In genomic region chr11:69074375-69074774, GRCh38 we compare ENCODE assay signal across 19 cellular contexts. TPM values are rescaled to one million over a fixed set of nuclear protein-coding genes. Genes with fewer than 3 reads are reported as not detected.
DNase-seq lines count a peak whose midpoint lies in the region; ATAC-seq and TF ChIP-seq lines count a peak whose summit lies in the region.
"Had no signal": no experiment of that assay in that cellular context is flagged by ENCODE, and none has a peak within 500 bp of the region (broad histone marks: within the 10 kb centered on the region; RNA-seq: fewer than 3 reads in every experiment).

No MANE protein-coding gene starts in this region.

- H2BK120ac ChIP-seq in neuronal stem cell (ENCODE audit: low read depth, low read length), result no peak overlapping the region

- H3K23ac ChIP-seq in neuronal stem cell (ENCODE audit: low read depth, low read length, poor library complexity), result no peak overlapping the region

- H3K18ac ChIP-seq in neuronal stem cell (ENCODE audit: low read length), result no peak overlapping the region

- H2AK5ac ChIP-seq in neuronal stem cell (ENCODE audit: low read depth, low read length), result no peak overlapping the region

- TF ChIP-seq CTCF in right atrium auricular region (IDR thresholded peaks at IDR 0.05), result no peak
- no peak for TF ChIP-seq CTCF in sigmoid colon (IDR thresholded peaks at IDR 0.05)

- H3K27me3 ChIP-seq in right atrium auricular region (no peaks in the 10 kb centered on the region), esophagus (ENCODE audit: control insufficient read depth in 1 of 2, insufficient read depth in 2 of 2, low read length in 2 of 2) (no peaks in the 10 kb centered on the region), sigmoid colon (no peaks in the 10 kb centered on the region), neuronal stem cell (ENCODE audit: control insufficient read depth in 3 of 3, insufficient read depth in 3 of 3, low read depth in 1 of 3, low read length in 3 of 3) (no peaks in the 10 kb centered on the region)
- H3K27me3 ChIP-seq: BLaER1 treated with 17β-estradiol and CSF1 and Interleukin-3, amounts not matched to agents 10 nM and 100 nM had no signal

- no peak overlapping the region for H4K8ac ChIP-seq in neuronal stem cell (ENCODE audit: low read depth, low read length)

- no peak for ATAC-seq in left ventricle myocardium superior
- ATAC-seq: A549 had no signal

- TF ChIP-seq EP300 in sigmoid colon (IDR thresholded peaks at IDR 0.05), result no peak

- H3K4me2 ChIP-seq in neuronal stem cell (ENCODE audit: insufficient read depth, low read length, poor library complexity, severe bottlenecking), result no peak overlapping the region
- H3K4me2 ChIP-seq: A549 had no signal

- no peak overlapping the region for H2AFZ ChIP-seq in neuronal stem cell (ENCODE audit: low read length)

- H3K4me1 ChIP-seq in right atrium auricular region (peaks cover 0 to 9% of the 10 kb centered on the region in 2 donors), esophagus (ENCODE audit: control insufficient read depth in 2 of 2, insufficient read depth in 2 of 2, low read length in 1 of 2) (no peaks in the 10 kb centered on the region), sigmoid colon (peaks cover 0 to 25% (median 21%) of the 10 kb centered on the region in 4 donors), neuronal stem cell (ENCODE audit: control insufficient read depth in 2 of 2, insufficient read depth in 1 of 2, low read depth in 1 of 2, low read length in 2 of 2) (no peaks in the 10 kb centered on the region)
- H3K4me1 ChIP-seq: Caco-2 had no signal

- H2BK5ac ChIP-seq in neuronal stem cell (ENCODE audit: low read length), result no peak overlapping the region

- H2BK12ac ChIP-seq in neuronal stem cell (ENCODE audit: low read length), result no peak overlapping the region

- peaks cover 2% of the 10 kb centered on the region for H3K79me1 ChIP-seq in neuronal stem cell (ENCODE audit: low read depth, low read length)

- intact Hi-C loops in left ventricle myocardium superior (cut with micrococcal nuclease), result no loop called here
- intact Hi-C loops in sigmoid colon (cut with DNase I), result no loop called here

- DNase-seq in right atrium auricular region (ENCODE audit: low spot score), result no peak
- no peak for DNase-seq in left ventricle myocardium superior
- DNase-seq in sigmoid colon, result no peak
- DNase-seq in glomerular visceral epithelial cell (ENCODE audit: extremely low spot score), result no peak
- no peak for DNase-seq in NCI-H748 treated with DMSO at 0.1 percent for 48 hours (lab: John Stamatoyannopoulos, UW)
- no peak for DNase-seq in neuronal stem cell (ENCODE audit: low spot score)
- DNase-seq in cortex of kidney (lab: John Stamatoyannopoulos, UW), result no peak
- DNase-seq: activated CD4-positive, alpha-beta T cell treated with anti-CD3 and anti-CD28 coated beads, Interleukin-2, amount 50 U/mL, for 4 hours; activated CD8-positive, alpha-beta memory T cell treated with anti-CD3 and anti-CD28 coated beads, Interleukin-2, amount 50 U/mL, for 4 hours; activated naive CD8-positive, alpha-beta T cell treated with anti-CD3 and anti-CD28 coated beads for 36 hours; Caco-2; cerebellar nuclear complex; DND-41; naive B cell; NCI-H1105; NCI-H2029 treated with DMSO at 0.1 percent for 48 hours had no signal

- H3K36me3 ChIP-seq in right atrium auricular region (peaks cover 31% of the 10 kb centered on the region), esophagus (ENCODE audit: control insufficient read depth in 2 of 2, insufficient read depth in 2 of 2, low read length in 1 of 2) (peaks cover 6 to 44% of the 10 kb centered on the region in 2 donors), sigmoid colon (peaks cover 33 to 67% (median 48%) of the 10 kb centered on the region in 4 donors), neuronal stem cell (replicated peaks in 1 of 2; ENCODE audit: control insufficient read depth in 2 of 2, insufficient read depth in 2 of 2, low read length in 2 of 2) (peaks cover 2 to 39% of the 10 kb centered on the region in 2 donors)

- H3K4ac ChIP-seq in neuronal stem cell (ENCODE audit: low read length), result no peak overlapping the region

- WGBS in esophagus, 2 donors, result 87 to 89% methylated on average over 10 of the region's 10 CpGs
- 91 to 93% methylated on average over 10 of the region's 10 CpGs for WGBS in sigmoid colon, 2 donors
- no CpG with 5 or more reads among the region's 10 CpGs for WGBS in neuronal stem cell (ENCODE audit: extremely low coverage in 2 of 2, insufficient read length in 2 of 2, insufficient replicate concordance in 1 of 2), 2 donors

- no peak for TF ChIP-seq POLR2A in sigmoid colon (IDR thresholded peaks at IDR 0.05)

- H3K14ac ChIP-seq in neuronal stem cell (ENCODE audit: low read length), result no peak overlapping the region

- H3K9me3 ChIP-seq in right atrium auricular region, result no peaks in the 10 kb centered on the region
- H3K9me3 ChIP-seq in esophagus (ENCODE audit: control insufficient read depth in 2 of 2, insufficient read depth in 1 of 2, low read depth in 1 of 2, low read length in 1 of 2), result no peaks in the 10 kb centered on the region
- H3K9me3 ChIP-seq in sigmoid colon, result no peaks in the 10 kb centered on the region
- H3K9me3 ChIP-seq in neuronal stem cell (replicated peaks in 1 of 2; ENCODE audit: control insufficient read depth in 2 of 2, insufficient read depth in 1 of 2, low read depth in 1 of 2, low read length in 2 of 2), result no peaks in the 10 kb centered on the region
- H3K9me3 ChIP-seq: A549; BLaER1 treated with 17β-estradiol and CSF1 and Interleukin-3, amounts not matched to agents 10 nM and 100 nM; Caco-2 had no signal

- H2BK15ac ChIP-seq in neuronal stem cell (ENCODE audit: low read length), result no peak overlapping the region

- H4K91ac ChIP-seq in neuronal stem cell (ENCODE audit: low read depth, low read length, poor library complexity), result no peak overlapping the region

- peak overlapping the region; percentile 69 to 84 for H3K27ac ChIP-seq in right atrium auricular region
- peak overlapping the region; percentile 29 to 43 for H3K27ac ChIP-seq in esophagus (ENCODE audit: low read depth in 2 of 2, low read length in 1 of 2)
- peak overlapping the region; percentile 83 to 88 (median 86) for H3K27ac ChIP-seq in sigmoid colon
- H3K27ac ChIP-seq in neuronal stem cell (replicated peaks; ENCODE audit: low read length), result no peak overlapping the region
- H3K27ac ChIP-seq: A549; BLaER1 treated with 17β-estradiol and CSF1 and Interleukin-3, amounts not matched to agents 10 nM and 100 nM had no signal

- no peak overlapping the region for H3K9ac ChIP-seq in neuronal stem cell (ENCODE audit: low read depth, low read length, poor library complexity)

- H3K4me3 ChIP-seq in right atrium auricular region (no peak overlapping the region), esophagus (ENCODE audit: low read depth in 1 of 2, low read length in 2 of 2) (no peak overlapping the region), sigmoid colon (no peak overlapping the region), neuronal stem cell (ENCODE audit: low read length in 2 of 2) (no peak overlapping the region)
- H3K4me3 ChIP-seq: A549; BLaER1 treated with 17β-estradiol and CSF1 and Interleukin-3, amounts not matched to agents 10 nM and 100 nM had no signal

RNA-seq across cellular contexts. Expression of gene TPCN2, which starts 25.6 kb away (rescaled TPM):
- total RNA-seq in right atrium auricular region, result 1 to 10 TPM; 4.2 to 5.3 TPM
- 7.9 TPM for total RNA-seq in left ventricle myocardium superior
- 10 to 100 TPM in 1 of 2 donors, 1 to 10 TPM in 1; 6.5 to 12.1 TPM for polyA plus RNA-seq in esophagus
- 10 to 100 TPM; 17.5 to 43.5 (median 25.3) TPM for total RNA-seq in sigmoid colon
- polyA plus RNA-seq in sigmoid colon, result 10 to 100 TPM in 1 of 3 donors, 1 to 10 TPM in 2; 1.6 to 14.4 (median 1.8) TPM
- polyA plus RNA-seq in neuronal stem cell (2013, experiment 1 of 2), result 4.3 TPM
- 4.3 TPM for polyA plus RNA-seq in neuronal stem cell (2013, experiment 2 of 2)
